Comparison of ENCODE assay signal across 16 cellular contexts in the genomic region with DNA sequence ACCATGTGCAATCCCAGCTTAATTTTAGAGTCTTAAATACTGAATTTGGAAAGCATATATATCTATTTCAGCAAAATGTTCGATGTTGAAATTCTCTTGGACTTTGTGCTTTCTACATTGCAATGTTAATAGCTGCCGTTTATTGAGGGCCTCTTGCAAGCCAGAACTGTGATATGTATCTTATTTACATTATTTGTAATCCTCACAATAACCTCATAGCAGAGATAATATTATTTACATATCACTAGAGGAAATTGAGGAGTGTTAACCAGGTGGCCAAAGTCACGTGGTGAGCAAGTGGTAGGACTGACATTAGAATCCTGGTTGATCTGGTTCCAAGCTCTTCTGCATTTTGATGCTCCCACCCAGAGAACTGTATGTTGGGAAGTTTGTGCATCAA.
DNase-seq lines count a peak whose midpoint lies in the region; ATAC-seq, FAIRE-seq and TF ChIP-seq lines count a peak whose summit lies in the region.
"Had no signal": no experiment of that assay in that cellular context is flagged by ENCODE, and none has a peak within 500 bp of the region (broad histone marks: within the 10 kb centered on the region; RNA-seq: fewer than 3 reads in every experiment).

No MANE protein-coding gene starts in this region.

- no peak for TF ChIP-seq CTCF in pancreas (IDR thresholded peaks at IDR 0.05)

- no peak for FAIRE-seq in pancreas (lab: Jason Lieb, UNC)

- WGBS in pancreas, 2 donors: 23 to 27% methylated on average over 3 of the region's 3 CpGs

- no peak overlapping the region for H3K4me3 ChIP-seq in pancreas
- H3K4me3 ChIP-seq: Peyer's patch had no signal

- H3K4me1 ChIP-seq in pancreas: peaks cover 7 to 15% (median 10%) of the 10 kb centered on the region in 3 donors

- ATAC-seq in left colon (peak; percentile 89), pancreas (peak; percentile 84 to 95 (median 89)), HG02884 (IDR thresholded peaks at IDR 0.05; ENCODE audit: unreplicated experiment) (no peak)
- ATAC-seq: Right ventricle myocardium inferior had no signal

- H3K27me3 ChIP-seq in pancreas: no peaks in the 10 kb centered on the region
- H3K27me3 ChIP-seq: Peyer's patch had no signal

- no peaks in the 10 kb centered on the region for H3K9me3 ChIP-seq in pancreas
- H3K9me3 ChIP-seq: Peyer's patch had no signal

- no peak overlapping the region for H3K27ac ChIP-seq in pancreas
- H3K27ac ChIP-seq: Peyer's patch had no signal

- H3K36me3 ChIP-seq in pancreas: no peaks in the 10 kb centered on the region
- H3K36me3 ChIP-seq: Peyer's patch had no signal

- intact Hi-C loops in left colon (cut with DNase I, micrococcal nuclease) (no loop called here), pancreas (cut with DNase I) (no loop called here)

- DNase-seq in DMS53 treated with DMSO at 0.1 percent for 48 hours (lab: John Stamatoyannopoulos, UW; ENCODE audit: unreplicated experiment) (peak; percentile 62), NCI-H2029 (lab: John Stamatoyannopoulos, UW) (peak; percentile 66), left colon (peak; percentile 40 to 74), pancreas (peak in 3 of 6 donors; percentile 22 to 39 (median 29)), SW 1271 (lab: John Stamatoyannopoulos, UW) (no peak), inferior parietal cortex (ENCODE audit: extremely low spot score) (no peak)
- DNase-seq: DMS153, H7, KG1, NCI-H1048, NCI-H1694, NCI-H345, NCI-H69 had no signal

Comparison
In these comparisons a context has a peak if more than half of its experiments do, and no peak if none do; other contexts are left out.
1. DNase-seq: peak in DMS53 treated with DMSO at 0.1 percent for 48 hours (single experiment), NCI-H2029 (single experiment) and left colon (2 of 2); none in SW 1271 (0 of 2) and inferior parietal cortex (single experiment).